Comparison of ENCODE assay signal across 2 cellular contexts in the genomic region with DNA sequence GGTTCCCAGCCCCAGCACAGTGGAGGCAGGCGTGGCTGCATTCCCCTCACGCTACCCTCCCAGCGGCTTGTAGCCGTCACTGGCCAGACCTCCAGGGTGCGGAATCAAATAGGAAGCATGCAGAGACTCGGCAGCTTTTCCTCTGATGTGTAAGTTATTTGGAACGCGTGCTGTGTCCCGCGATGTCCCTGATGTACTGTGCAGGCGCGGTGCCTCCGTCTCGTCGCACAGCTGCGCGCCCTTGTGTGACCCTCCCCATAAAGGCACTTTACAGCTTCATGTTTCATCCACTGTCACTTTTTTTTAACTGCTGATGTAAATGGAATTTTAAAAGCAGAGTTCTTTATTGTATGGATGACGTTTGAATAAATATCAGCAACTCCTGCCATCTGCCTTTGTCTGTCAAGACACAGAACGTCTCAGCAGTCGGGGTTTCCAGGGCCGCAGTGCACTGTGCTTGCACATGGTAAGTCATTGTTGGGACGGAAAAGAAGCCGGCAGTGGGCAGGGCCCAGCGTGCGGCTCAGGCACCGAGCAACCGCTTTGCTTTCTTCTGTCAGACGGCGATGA.
TF ChIP-seq lines count a peak whose summit lies in the region.

No MANE protein-coding gene starts in this region.

TF ChIP-seq in HepG2, 621 proteins besides CTCF, POLR2A, EP300 and RAD21:
- TF ChIP-seq ZNF205 (CRISPR knock-in tag; IDR thresholded peaks at IDR 0.05) (no peak), AGO2 (optimal IDR thresholded peaks at IDR 0.05; ENCODE audit: low read depth, low read length) (peak; percentile 39)

TF ChIP-seq in GM12878, 131 proteins besides CTCF, POLR2A, EP300 and RAD21:
- no peak for TF ChIP-seq BRCA1 (IDR thresholded peaks at IDR 0.05; ENCODE audit: low read depth, low read length)
- TF ChIP-seq TCF3 (IDR thresholded peaks at IDR 0.05; ENCODE audit: borderline replicate concordance, insufficient read depth, low read depth, low read length), result 0 out of 2 replicates have a peak, but pooled peaks have one; percentile 25
- TF ChIP-seq, protein P1, sequence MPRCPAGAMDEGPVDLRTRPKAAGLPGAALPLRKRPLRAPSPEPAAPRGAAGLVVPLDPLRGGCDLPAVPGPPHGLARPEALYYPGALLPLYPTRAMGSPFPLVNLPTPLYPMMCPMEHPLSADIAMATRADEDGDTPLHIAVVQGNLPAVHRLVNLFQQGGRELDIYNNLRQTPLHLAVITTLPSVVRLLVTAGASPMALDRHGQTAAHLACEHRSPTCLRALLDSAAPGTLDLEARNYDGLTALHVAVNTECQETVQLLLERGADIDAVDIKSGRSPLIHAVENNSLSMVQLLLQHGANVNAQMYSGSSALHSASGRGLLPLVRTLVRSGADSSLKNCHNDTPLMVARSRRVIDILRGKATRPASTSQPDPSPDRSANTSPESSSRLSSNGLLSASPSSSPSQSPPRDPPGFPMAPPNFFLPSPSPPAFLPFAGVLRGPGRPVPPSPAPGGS (IDR thresholded peaks at IDR 0.05; ENCODE audit: borderline replicate concordance, insufficient read depth, low read depth, low read length, poor library complexity, severe bottlenecking), result peak; percentile 90
- TF ChIP-seq, protein P2, sequence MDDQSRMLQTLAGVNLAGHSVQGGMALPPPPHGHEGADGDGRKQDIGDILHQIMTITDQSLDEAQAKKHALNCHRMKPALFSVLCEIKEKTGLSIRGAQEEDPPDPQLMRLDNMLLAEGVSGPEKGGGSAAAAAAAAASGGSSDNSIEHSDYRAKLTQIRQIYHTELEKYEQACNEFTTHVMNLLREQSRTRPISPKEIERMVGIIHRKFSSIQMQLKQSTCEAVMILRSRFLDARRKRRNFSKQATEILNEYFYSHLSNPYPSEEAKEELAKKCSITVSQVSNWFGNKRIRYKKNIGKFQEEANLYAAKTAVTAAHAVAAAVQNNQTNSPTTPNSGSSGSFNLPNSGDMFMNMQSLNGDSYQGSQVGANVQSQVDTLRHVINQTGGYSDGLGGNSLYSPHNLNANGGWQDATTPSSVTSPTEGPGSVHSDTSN (IDR thresholded peaks at IDR 0.05; ENCODE audit: insufficient replicate concordance, low read depth, low read length), result peak; percentile 30
